ENCODE assay signal across 8 cellular contexts in the genomic region with DNA sequence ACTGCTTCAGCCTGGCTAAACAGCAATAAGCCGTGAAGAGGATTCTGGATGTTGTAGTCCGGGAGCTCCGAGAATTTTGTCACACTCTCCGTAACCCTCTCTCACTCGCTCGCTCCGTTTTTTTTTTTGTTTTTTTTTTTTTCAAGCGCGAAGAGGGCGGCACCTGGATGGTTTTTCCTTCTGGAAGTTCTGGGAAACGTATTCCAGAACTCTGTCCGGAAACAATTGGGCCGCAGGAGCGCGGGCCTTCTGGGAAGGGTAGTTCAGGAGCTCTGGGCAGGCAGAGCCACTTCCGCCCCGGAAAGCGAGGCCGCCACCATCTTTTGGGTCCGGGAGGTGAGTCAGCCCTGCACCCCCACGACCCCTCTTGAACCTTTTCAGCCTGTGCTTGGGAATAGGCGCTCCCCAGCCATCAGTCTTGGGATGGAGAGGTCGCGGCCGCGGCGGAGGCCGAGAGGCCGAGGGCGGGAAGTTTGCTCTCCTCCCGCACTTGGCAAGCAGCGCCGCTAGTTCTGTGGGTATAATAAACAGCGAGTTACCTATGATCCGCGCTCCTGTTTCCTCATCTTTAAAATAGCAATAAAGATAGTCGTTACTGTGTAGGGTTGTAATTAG. TPM values are rescaled to one million over a fixed set of nuclear protein-coding genes. Genes with fewer than 3 reads are reported as not detected.
DNase-seq lines count a peak whose midpoint lies in the region; ATAC-seq and TF ChIP-seq lines count a peak whose summit lies in the region.

A gene (plus strand): TSS at position 283 of the 615 bp plus-strand sequence. CDS start 5,261 bp downstream, outside the sequence.

- ATAC-seq in GM21390 (IDR thresholded peaks at IDR 0.05; ENCODE audit: unreplicated experiment) = peak; percentile 69

- 0% methylated on average over 20 to 29 of the region's 37 CpGs for WGBS in esophagus squamous epithelium, 2 donors

- H3K36me3 ChIP-seq in Peyer's patch (peaks cover 0 to 25% (median 0%) of the 10 kb centered on the region in 3 donors), esophagus squamous epithelium (peaks cover 0 to 33% (median 7%) of the 10 kb centered on the region in 3 donors), muscle layer of duodenum (ENCODE audit: control insufficient read depth in 1 of 2, insufficient read depth in 2 of 2, low read length in 2 of 2) (peaks cover 4 to 24% of the 10 kb centered on the region in 2 donors)

- H3K27me3 ChIP-seq in Peyer's patch (no peaks in the 10 kb centered on the region), esophagus squamous epithelium (no peaks in the 10 kb centered on the region), muscle layer of duodenum (ENCODE audit: low read depth, low read length) (no peaks in the 10 kb centered on the region)

- in situ Hi-C loops in Caki2 (cut with HindIII; ENCODE audit: low pct_unique_long_range_greater_than_20kb, low sequenced_read_pairs) = no loop called here

- H3K9me3 ChIP-seq in Peyer's patch = no peaks in the 10 kb centered on the region
- H3K9me3 ChIP-seq in esophagus squamous epithelium = peaks cover 0 to 6% (median 0%) of the 10 kb centered on the region in 3 donors
- H3K9me3 ChIP-seq in muscle layer of duodenum (ENCODE audit: control insufficient read depth in 1 of 2, low read length in 2 of 2) = peaks cover 0 to 3% of the 10 kb centered on the region in 2 donors

- peaks cover 0 to 9% (median 0%) of the 10 kb centered on the region in 4 donors for H3K4me1 ChIP-seq in Peyer's patch
- H3K4me1 ChIP-seq in esophagus squamous epithelium = peaks cover 0 to 25% (median 13%) of the 10 kb centered on the region in 3 donors
- H3K4me1 ChIP-seq in muscle layer of duodenum (ENCODE audit: control insufficient read depth in 1 of 2, insufficient read depth in 2 of 2, low read length in 2 of 2) = peaks cover 3 to 9% of the 10 kb centered on the region in 2 donors

- H3K4me3 ChIP-seq in Peyer's patch (peak within 1 kb of the TSS; percentile 57 to 92 (median 72)), esophagus squamous epithelium (peak within 1 kb of the TSS; percentile 50 to 85 (median 74)), muscle layer of duodenum (ENCODE audit: low read depth in 1 of 2, low read length in 2 of 2) (peak within 1 kb of the TSS; percentile 80 to 97)

- DNase-seq in Caki2 (ENCODE audit: low read depth) (peak; percentile 99), KG1 (lab: John Stamatoyannopoulos, UW) (peak; percentile 78), Peyer's patch (peak; percentile 85 to 94 (median 88)), esophagus squamous epithelium (lab: John Stamatoyannopoulos, UW) (peak; percentile 28)
- DNase-seq in activated T-helper 1 cell treated with anti-CD3 and anti-CD28 coated beads, Interleukin-2, amount 50 U/mL, for 16 hours (ENCODE audit: low read depth in 1 of 2, low spot score in 1 of 2) = peak; percentile 53 to 63
- DNase-seq in stimulated activated CD8-positive, alpha-beta memory T cell treated with anti-CD3 and anti-CD28 coated beads, Interleukin-7, amount 100 ng/mL, for 24 hours (ENCODE audit: low read depth) = peak; percentile 61

- intact Hi-C loops in esophagus squamous epithelium (cut with DNase I) = no loop called here

- TF ChIP-seq CTCF in Peyer's patch (IDR thresholded peaks at IDR 0.05) (no peak), esophagus squamous epithelium (IDR thresholded peaks at IDR 0.05) (no peak)

- TF ChIP-seq POLR2A in Peyer's patch (IDR thresholded peaks at IDR 0.05) (peak in 1 of 2 donors; percentile 14), esophagus squamous epithelium (IDR thresholded peaks at IDR 0.05) (peak in 1 of 4 donors; percentile 23)

- peak within 1 kb of the TSS; percentile 77 to 86 (median 80) for H3K27ac ChIP-seq in Peyer's patch
- H3K27ac ChIP-seq in esophagus squamous epithelium = peak within 1 kb of the TSS; percentile 75 to 89 (median 87)
- peak within 1 kb of the TSS; percentile 96 for H3K27ac ChIP-seq in muscle layer of duodenum (ENCODE audit: low read length)

RNA-seq across cellular contexts. Expression of the gene that starts here (rescaled TPM):
- total RNA-seq in Caki2 (2014; rRNA removed; shearing (Covaris generic); ENCODE audit: low replicate concordance) = 8.4 and 27.4 TPM in 2 replicates
- 10 to 100 TPM in 3 of 4 donors, 1 to 10 TPM in 1; 9.9 to 18.2 (median 14.2) TPM for total RNA-seq in Peyer's patch
- total RNA-seq in esophagus squamous epithelium = 10 to 100 TPM in 1 of 4 donors, 1 to 10 TPM in 3; 4.7 to 16.4 (median 8.8) TPM

Comparison
In these comparisons a context has a peak if more than half of its experiments do, and no peak if none do; other contexts are left out.
1. Peak in every context shown above with its lines: DNase-seq, ATAC-seq, H3K4me3 ChIP-seq and H3K27ac ChIP-seq.
2. DNase-seq: peak in every context shown above with its lines; median percentile 99 in Caki2; 88 in Peyer's patch; 78 in KG1; 61 in stimulated activated CD8-positive, alpha-beta memory T cell treated with anti-CD3 and anti-CD28 coated beads, Interleukin-7, amount 100 ng/mL, for 24 hours; 58 in activated T-helper 1 cell treated with anti-CD3 and anti-CD28 coated beads, Interleukin-2, amount 50 U/mL, for 16 hours; 28 in esophagus squamous epithelium.